In genomic region chr1:178951600-178951999, GRCh38 we compare ENCODE assay signal across 24 cellular contexts.
"Had no signal": no experiment of that assay in that cellular context is flagged by ENCODE, and none has a peak within 500 bp of the region (broad histone marks: within the 10 kb centered on the region; RNA-seq: fewer than 3 reads in every experiment).

No MANE protein-coding gene starts in this region.

- FAIRE-seq: endothelial cell of umbilical vein, frontal cortex had no signal

- ATAC-seq: heart left ventricle; left ventricle myocardium superior; naive thymus-derived CD8-positive, alpha-beta T cell; psoas muscle; sciatic nerve had no signal

- H3K9me3 ChIP-seq: heart left ventricle, psoas muscle, thyroid gland, upper lobe of left lung, vagina had no signal

- H3K27ac ChIP-seq: coronary artery, parathyroid adenoma, psoas muscle, skin epidermis, thyroid gland, upper lobe of left lung, vagina had no signal

- H3K36me3 ChIP-seq: heart left ventricle, thyroid gland, upper lobe of left lung, vagina had no signal

- H3K79me2 ChIP-seq: parathyroid adenoma had no signal

- H3K9ac ChIP-seq: parathyroid adenoma had no signal

- H3K4me3 ChIP-seq: coronary artery, heart left ventricle, lung, psoas muscle, skin epidermis, thyroid gland, upper lobe of left lung, vagina had no signal

- H3K4me1 ChIP-seq: parathyroid adenoma, psoas muscle, thyroid gland had no signal

- H2AFZ ChIP-seq: parathyroid adenoma had no signal

- H3K27me3 ChIP-seq: heart left ventricle, thyroid gland, upper lobe of left lung, vagina had no signal

- DNase-seq: effector CD4-positive, alpha-beta T cell; endodermal cell; erythroblast; heart left ventricle; hippocampal formation; left colon; left ventricle myocardium superior; mesendoderm; naive thymus-derived CD8-positive, alpha-beta T cell; occipital lobe; psoas muscle; retina; stimulated activated CD4-positive, alpha-beta T cell treated with anti-CD3 and anti-CD28 coated beads, Interleukin-2, amount 100 ng/mL, for 24 hours; stimulated activated naive CD4-positive, alpha-beta T cell treated with Interleukin-2 at 50 U/mL for 16 hours; thyroid gland had no signal
